1 cellular context compared by ENCODE assay signal in genomic region chr7:26466007-26466406, GRCh38.
TF ChIP-seq lines count a peak whose summit lies in the region.

No MANE protein-coding gene starts in this region.

TF ChIP-seq in IMR-90, 13 proteins besides CTCF, POLR2A, EP300 and RAD21:
- TF ChIP-seq ELK1 (IDR thresholded peaks at IDR 0.05; ENCODE audit: borderline replicate concordance, low read depth, low read length) (no peak), BHLHE40 (IDR thresholded peaks at IDR 0.05; ENCODE audit: low read depth, low read length) (no peak), MAZ (IDR thresholded peaks at IDR 0.05; ENCODE audit: borderline replicate concordance, low read depth, low read length) (no peak), USF2 (IDR thresholded peaks at IDR 0.05; ENCODE audit: low read depth, low read length) (no peak), NFE2L2 (IDR thresholded peaks at IDR 0.05; ENCODE audit: low read depth, low read length) (no peak), RCOR1 (IDR thresholded peaks at IDR 0.05; ENCODE audit: insufficient replicate concordance, low read length) (no peak), FOS (IDR thresholded peaks at IDR 0.05; ENCODE audit: low read depth, low read length) (no peak)
TF ChIP-seq in IMR-90: peak in this region for 0.
